In the genomic region with DNA sequence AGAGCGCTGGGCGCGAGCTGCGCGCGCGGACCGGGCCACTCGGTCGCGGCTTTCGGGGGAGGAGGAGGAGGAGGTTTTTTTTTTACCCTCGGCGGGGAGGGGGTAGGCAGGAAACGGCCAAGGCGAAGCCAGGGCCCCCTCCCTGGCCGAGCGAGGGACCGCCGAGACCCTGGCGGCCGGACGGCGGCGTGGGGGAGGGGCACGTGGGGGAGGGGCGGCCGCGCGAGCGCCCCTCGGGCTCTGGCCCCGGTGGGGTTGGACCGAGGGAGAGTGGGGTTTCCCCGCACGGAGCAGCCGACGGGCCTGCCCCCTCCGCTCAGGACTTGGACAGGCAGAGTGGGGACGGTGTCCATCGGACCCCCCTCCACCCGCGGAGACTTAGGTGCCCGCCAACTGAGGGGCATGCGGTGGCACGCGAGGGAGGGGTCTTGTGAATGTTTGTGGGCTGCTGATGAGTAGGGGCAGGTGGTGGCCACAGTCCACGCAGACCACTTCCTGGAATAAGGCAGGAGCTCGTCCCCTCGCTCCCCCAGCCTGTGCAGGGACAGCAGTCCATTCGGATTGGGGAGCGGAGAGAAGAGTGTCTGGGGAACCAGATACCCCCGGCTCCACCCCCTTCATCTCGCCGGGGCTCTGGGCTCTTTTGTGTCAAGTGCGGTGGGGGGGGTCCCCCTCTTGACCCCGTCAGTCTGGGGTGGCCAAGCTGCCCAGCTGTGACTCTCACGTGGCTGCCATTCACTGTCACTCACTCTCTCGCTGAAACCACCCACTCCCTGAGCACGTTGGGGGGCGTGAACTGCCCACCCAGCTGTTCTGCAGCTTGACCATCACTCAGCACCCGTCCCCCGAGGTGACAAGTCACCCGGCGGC, we compare ENCODE assay signal across 8 cellular contexts. TPM values are rescaled to one million over a fixed set of nuclear protein-coding genes. Genes with fewer than 3 reads are reported as not detected.
A peak's percentile ranks its signal among the peaks of the same experiment; 100 is the strongest.
DNase-seq lines count a peak whose midpoint lies in the region; ATAC-seq and TF ChIP-seq lines count a peak whose summit lies in the region.

No MANE protein-coding gene starts in this region.

- POLR2A ChIA-PET in WTC11 (lab: Charles Lee), result interaction anchor here (1.1 kb wide), 1 partner anchor 29 kb away, joined by 4 read pairs; a partner anchor contains a TSS

- H3K27me3 ChIP-seq in duodenal mucosa (ENCODE audit: control insufficient read depth in 1 of 2, insufficient read depth in 2 of 2, low read length in 2 of 2) (no peaks in the 10 kb centered on the region), lower lobe of right lung (ENCODE audit: low read depth) (no peaks in the 10 kb centered on the region)

- ATAC-seq in WTC11 (peak; percentile 11; the same call in 1 of the 2 replicates), lower lobe of right lung (peak; percentile 5 to 12), HG03159 (IDR thresholded peaks at IDR 0.05; ENCODE audit: unreplicated experiment) (no peak)

- peaks cover 10% of the 10 kb centered on the region for H3K4me1 Mint-ChIP-seq in WTC11

- CTCF ChIA-PET in WTC11 (lab: Charles Lee), result interaction anchor here (0.7 to 1.3 kb wide), 5 partner anchors 30 to 175 kb away, joined by 3 to 5 read pairs (median 4); a partner anchor contains a TSS

- H3K36me3 Mint-ChIP-seq in WTC11, result no peaks in the 10 kb centered on the region

- peaks cover under 1 to 2% of the 10 kb centered on the region in 2 donors for H3K36me3 ChIP-seq in duodenal mucosa (ENCODE audit: control insufficient read depth in 1 of 2, insufficient read depth in 2 of 2, low read length in 2 of 2)
- peaks cover 15% of the 10 kb centered on the region for H3K36me3 ChIP-seq in lower lobe of right lung

- H3K27ac ChIP-seq in duodenal mucosa (ENCODE audit: low read depth, low read length) (peak overlapping the region; percentile 88), lower lobe of right lung (peak overlapping the region; percentile 92)

- H3K9me3 ChIP-seq in duodenal mucosa (ENCODE audit: control insufficient read depth in 1 of 2, low read length in 2 of 2) (no peaks in the 10 kb centered on the region), lower lobe of right lung (no peaks in the 10 kb centered on the region)

- peak overlapping the region; percentile 81 for H3K27ac Mint-ChIP-seq in WTC11

- H3K4me1 ChIP-seq in duodenal mucosa (ENCODE audit: control insufficient read depth in 1 of 2, insufficient read depth in 2 of 2, low read length in 2 of 2), result peaks cover 52 to 60% of the 10 kb centered on the region in 2 donors
- H3K4me1 ChIP-seq in lower lobe of right lung, result peaks cover 74% of the 10 kb centered on the region

- DNase-seq in SHP77 (lab: John Stamatoyannopoulos, UW), result peak; percentile 34 to 59
- no peak for DNase-seq in SHP77 treated with DMSO at 0.1 percent for 48 hours (lab: John Stamatoyannopoulos, UW)
- peak; percentile 38 for DNase-seq in NAMALWA (ENCODE audit: low spot score)
- DNase-seq in WTC11 (ENCODE audit: low spot score), result peak; percentile 53
- peak; percentile 77 for DNase-seq in lower lobe of right lung
- DNase-seq in stimulated activated CD8-positive, alpha-beta memory T cell treated with anti-CD3 and anti-CD28 coated beads, Interleukin-4, amount 100 ng/mL, for 24 hours (ENCODE audit: low read depth), result peak; percentile 26

- H3K9ac ChIP-seq in duodenal mucosa (ENCODE audit: low read depth in 1 of 2, low read length in 2 of 2), result peak overlapping the region; percentile 80 to 96

- no peaks in the 10 kb centered on the region; the same call in 1 of the 2 replicates for H3K27me3 Mint-ChIP-seq in WTC11 (ENCODE audit: low read depth)

- TF ChIP-seq CTCF in WTC11 (IDR thresholded peaks at IDR 0.05) (no peak), lower lobe of right lung (IDR thresholded peaks at IDR 0.05) (no peak)

- no peak overlapping the region; the same call in none of the 2 replicates for H3K4me3 Mint-ChIP-seq in WTC11

- H3K4me3 ChIP-seq in duodenal mucosa (ENCODE audit: low read depth in 1 of 2, low read length in 2 of 2) (peak overlapping the region; percentile 83 to 90), lower lobe of right lung (peak overlapping the region; percentile 93)

- intact Hi-C loops in lower lobe of right lung (cut with DNase I), result no loop called here

- H3K9me3 Mint-ChIP-seq in WTC11, result no peaks in the 10 kb centered on the region

TF ChIP-seq in WTC11, 78 proteins besides CTCF, POLR2A, EP300 and RAD21:
- TF ChIP-seq, protein P1, sequence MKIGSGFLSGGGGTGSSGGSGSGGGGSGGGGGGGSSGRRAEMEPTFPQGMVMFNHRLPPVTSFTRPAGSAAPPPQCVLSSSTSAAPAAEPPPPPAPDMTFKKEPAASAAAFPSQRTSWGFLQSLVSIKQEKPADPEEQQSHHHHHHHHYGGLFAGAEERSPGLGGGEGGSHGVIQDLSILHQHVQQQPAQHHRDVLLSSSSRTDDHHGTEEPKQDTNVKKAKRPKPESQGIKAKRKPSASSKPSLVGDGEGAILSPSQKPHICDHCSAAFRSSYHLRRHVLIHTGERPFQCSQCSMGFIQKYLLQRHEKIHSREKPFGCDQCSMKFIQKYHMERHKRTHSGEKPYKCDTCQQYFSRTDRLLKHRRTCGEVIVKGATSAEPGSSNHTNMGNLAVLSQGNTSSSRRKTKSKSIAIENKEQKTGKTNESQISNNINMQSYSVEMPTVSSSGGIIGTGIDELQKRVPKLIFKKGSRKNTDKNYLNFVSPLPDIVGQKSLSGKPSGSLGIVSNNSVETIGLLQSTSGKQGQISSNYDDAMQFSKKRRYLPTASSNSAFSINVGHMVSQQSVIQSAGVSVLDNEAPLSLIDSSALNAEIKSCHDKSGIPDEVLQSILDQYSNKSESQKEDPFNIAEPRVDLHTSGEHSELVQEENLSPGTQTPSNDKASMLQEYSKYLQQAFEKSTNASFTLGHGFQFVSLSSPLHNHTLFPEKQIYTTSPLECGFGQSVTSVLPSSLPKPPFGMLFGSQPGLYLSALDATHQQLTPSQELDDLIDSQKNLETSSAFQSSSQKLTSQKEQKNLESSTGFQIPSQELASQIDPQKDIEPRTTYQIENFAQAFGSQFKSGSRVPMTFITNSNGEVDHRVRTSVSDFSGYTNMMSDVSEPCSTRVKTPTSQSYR (CRISPR knock-in tag; IDR thresholded peaks at IDR 0.05), result peak; percentile 49; the same call in 1 of the 2 replicates
- TF ChIP-seq, protein P2, sequence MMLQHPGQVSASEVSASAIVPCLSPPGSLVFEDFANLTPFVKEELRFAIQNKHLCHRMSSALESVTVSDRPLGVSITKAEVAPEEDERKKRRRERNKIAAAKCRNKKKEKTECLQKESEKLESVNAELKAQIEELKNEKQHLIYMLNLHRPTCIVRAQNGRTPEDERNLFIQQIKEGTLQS (CRISPR knock-in tag; conservative IDR thresholded peaks at IDR 0.05), result no peak
- TF ChIP-seq NFE2L1 (CRISPR knock-in tag; IDR thresholded peaks at IDR 0.05) (0 out of 2 replicates have a peak, but pooled peaks have one; percentile 24), FOXP1 (CRISPR knock-in tag; IDR thresholded peaks at IDR 0.05; ENCODE audit: borderline replicate concordance) (0 out of 2 replicates have a peak, but pooled peaks have one; percentile 44), MYBL2 (CRISPR knock-in tag; IDR thresholded peaks at IDR 0.05) (no peak), SP1 (CRISPR knock-in tag; conservative IDR thresholded peaks at IDR 0.05) (peak; percentile 19; the same call in 1 of the 2 replicates)
TF ChIP-seq in WTC11: peak in this region for 4.

RNA-seq across cellular contexts. Expression of a gene that starts 3.0 kb away (rescaled TPM):
- total RNA-seq in WTC11 (2021) (38.9 to 42.0 TPM (median 39.5 TPM) in 3 replicates), lower lobe of right lung (77.9 TPM)

RNA-seq across cellular contexts. Expression of a gene that starts 27.8 kb away (rescaled TPM):
- total RNA-seq in WTC11 (2021) (14.0 to 15.2 TPM (median 14.3 TPM) in 3 replicates), lower lobe of right lung (12.6 TPM)

RNA-seq across cellular contexts. Expression of a gene that starts 28.2 kb away (rescaled TPM):
- 41.8 to 46.3 TPM (median 43.4 TPM) in 3 replicates for total RNA-seq in WTC11 (2021)
- 61.5 TPM for total RNA-seq in lower lobe of right lung

RNA-seq across cellular contexts. Expression of a gene that starts 30.5 kb away (rescaled TPM):
- total RNA-seq in WTC11 (2021), result 0.83 to 1.8 TPM (median 0.94 TPM) in 3 replicates
- 7.5 TPM for total RNA-seq in lower lobe of right lung

RNA-seq across cellular contexts. Expression of a gene that starts 30.7 kb away (rescaled TPM):
- total RNA-seq in WTC11 (2021) (2.9 to 3.9 TPM (median 3.6 TPM) in 3 replicates), lower lobe of right lung (12.0 TPM)
